1 cellular context compared by ENCODE assay signal in genomic region chr10:51910189-51910588, GRCh38.
TF ChIP-seq lines count a peak whose summit lies in the region.

No MANE protein-coding gene starts in this region.

TF ChIP-seq in H1, 55 proteins besides CTCF, POLR2A, EP300 and RAD21 (continued from another document):
- TF ChIP-seq ATF2 (IDR thresholded peaks at IDR 0.05; ENCODE audit: low read length) (peak; percentile 78), JUN (IDR thresholded peaks at IDR 0.05; ENCODE audit: low read depth, low read length) (peak; percentile 92), TCF12 (IDR thresholded peaks at IDR 0.05; ENCODE audit: low read depth, low read length) (peak; percentile 99), PHF8 (conservative IDR thresholded peaks at IDR 0.05; ENCODE audit: low read depth, low read length) (no peak), CEBPB (IDR thresholded peaks at IDR 0.05; ENCODE audit: low read depth, low read length) (no peak), BCL11A (IDR thresholded peaks at IDR 0.05; ENCODE audit: low read depth in 2 of 2, low read length in 2 of 2) (peak in 1 of 2 experiments; percentile 74), SUZ12 (IDR thresholded peaks at IDR 0.05; ENCODE audit: low read length) (no peak), SIRT6 (IDR thresholded peaks at IDR 0.05; ENCODE audit: low read length) (no peak)
- TF ChIP-seq, protein P1, sequence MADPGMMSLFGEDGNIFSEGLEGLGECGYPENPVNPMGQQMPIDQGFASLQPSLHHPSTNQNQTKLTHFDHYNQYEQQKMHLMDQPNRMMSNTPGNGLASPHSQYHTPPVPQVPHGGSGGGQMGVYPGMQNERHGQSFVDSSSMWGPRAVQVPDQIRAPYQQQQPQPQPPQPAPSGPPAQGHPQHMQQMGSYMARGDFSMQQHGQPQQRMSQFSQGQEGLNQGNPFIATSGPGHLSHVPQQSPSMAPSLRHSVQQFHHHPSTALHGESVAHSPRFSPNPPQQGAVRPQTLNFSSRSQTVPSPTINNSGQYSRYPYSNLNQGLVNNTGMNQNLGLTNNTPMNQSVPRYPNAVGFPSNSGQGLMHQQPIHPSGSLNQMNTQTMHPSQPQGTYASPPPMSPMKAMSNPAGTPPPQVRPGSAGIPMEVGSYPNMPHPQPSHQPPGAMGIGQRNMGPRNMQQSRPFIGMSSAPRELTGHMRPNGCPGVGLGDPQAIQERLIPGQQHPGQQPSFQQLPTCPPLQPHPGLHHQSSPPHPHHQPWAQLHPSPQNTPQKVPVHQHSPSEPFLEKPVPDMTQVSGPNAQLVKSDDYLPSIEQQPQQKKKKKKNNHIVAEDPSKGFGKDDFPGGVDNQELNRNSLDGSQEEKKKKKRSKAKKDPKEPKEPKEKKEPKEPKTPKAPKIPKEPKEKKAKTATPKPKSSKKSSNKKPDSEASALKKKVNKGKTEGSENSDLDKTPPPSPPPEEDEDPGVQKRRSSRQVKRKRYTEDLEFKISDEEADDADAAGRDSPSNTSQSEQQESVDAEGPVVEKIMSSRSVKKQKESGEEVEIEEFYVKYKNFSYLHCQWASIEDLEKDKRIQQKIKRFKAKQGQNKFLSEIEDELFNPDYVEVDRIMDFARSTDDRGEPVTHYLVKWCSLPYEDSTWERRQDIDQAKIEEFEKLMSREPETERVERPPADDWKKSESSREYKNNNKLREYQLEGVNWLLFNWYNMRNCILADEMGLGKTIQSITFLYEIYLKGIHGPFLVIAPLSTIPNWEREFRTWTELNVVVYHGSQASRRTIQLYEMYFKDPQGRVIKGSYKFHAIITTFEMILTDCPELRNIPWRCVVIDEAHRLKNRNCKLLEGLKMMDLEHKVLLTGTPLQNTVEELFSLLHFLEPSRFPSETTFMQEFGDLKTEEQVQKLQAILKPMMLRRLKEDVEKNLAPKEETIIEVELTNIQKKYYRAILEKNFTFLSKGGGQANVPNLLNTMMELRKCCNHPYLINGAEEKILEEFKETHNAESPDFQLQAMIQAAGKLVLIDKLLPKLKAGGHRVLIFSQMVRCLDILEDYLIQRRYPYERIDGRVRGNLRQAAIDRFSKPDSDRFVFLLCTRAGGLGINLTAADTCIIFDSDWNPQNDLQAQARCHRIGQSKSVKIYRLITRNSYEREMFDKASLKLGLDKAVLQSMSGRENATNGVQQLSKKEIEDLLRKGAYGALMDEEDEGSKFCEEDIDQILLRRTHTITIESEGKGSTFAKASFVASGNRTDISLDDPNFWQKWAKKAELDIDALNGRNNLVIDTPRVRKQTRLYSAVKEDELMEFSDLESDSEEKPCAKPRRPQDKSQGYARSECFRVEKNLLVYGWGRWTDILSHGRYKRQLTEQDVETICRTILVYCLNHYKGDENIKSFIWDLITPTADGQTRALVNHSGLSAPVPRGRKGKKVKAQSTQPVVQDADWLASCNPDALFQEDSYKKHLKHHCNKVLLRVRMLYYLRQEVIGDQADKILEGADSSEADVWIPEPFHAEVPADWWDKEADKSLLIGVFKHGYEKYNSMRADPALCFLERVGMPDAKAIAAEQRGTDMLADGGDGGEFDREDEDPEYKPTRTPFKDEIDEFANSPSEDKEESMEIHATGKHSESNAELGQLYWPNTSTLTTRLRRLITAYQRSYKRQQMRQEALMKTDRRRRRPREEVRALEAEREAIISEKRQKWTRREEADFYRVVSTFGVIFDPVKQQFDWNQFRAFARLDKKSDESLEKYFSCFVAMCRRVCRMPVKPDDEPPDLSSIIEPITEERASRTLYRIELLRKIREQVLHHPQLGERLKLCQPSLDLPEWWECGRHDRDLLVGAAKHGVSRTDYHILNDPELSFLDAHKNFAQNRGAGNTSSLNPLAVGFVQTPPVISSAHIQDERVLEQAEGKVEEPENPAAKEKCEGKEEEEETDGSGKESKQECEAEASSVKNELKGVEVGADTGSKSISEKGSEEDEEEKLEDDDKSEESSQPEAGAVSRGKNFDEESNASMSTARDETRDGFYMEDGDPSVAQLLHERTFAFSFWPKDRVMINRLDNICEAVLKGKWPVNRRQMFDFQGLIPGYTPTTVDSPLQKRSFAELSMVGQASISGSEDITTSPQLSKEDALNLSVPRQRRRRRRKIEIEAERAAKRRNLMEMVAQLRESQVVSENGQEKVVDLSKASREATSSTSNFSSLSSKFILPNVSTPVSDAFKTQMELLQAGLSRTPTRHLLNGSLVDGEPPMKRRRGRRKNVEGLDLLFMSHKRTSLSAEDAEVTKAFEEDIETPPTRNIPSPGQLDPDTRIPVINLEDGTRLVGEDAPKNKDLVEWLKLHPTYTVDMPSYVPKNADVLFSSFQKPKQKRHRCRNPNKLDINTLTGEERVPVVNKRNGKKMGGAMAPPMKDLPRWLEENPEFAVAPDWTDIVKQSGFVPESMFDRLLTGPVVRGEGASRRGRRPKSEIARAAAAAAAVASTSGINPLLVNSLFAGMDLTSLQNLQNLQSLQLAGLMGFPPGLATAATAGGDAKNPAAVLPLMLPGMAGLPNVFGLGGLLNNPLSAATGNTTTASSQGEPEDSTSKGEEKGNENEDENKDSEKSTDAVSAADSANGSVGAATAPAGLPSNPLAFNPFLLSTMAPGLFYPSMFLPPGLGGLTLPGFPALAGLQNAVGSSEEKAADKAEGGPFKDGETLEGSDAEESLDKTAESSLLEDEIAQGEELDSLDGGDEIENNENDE (IDR thresholded peaks at IDR 0.05; ENCODE audit: insufficient replicate concordance, low read length), result peak; percentile 94
